22 cellular contexts compared by ENCODE assay signal in genomic region chr13:112434937-112435523, GRCh38. TPM values are rescaled to one million over a fixed set of nuclear protein-coding genes. Genes with fewer than 3 reads are reported as not detected.
"Had no signal": no experiment of that assay in that cellular context is flagged by ENCODE, and none has a peak within 500 bp of the region (broad histone marks: within the 10 kb centered on the region; RNA-seq: fewer than 3 reads in every experiment).

No MANE protein-coding gene starts in this region.

- DNase-seq: activated B cell treated with CpG ODN at 0.5 μM for 24 hours; activated CD4-positive, alpha-beta T cell treated with anti-CD3 and anti-CD28 coated beads for 1 hour; activated CD4-positive, alpha-beta T cell treated with anti-CD3 and anti-CD28 coated beads, Interleukin-2, amount 10 ng/mL, durations not matched to agents 24 days and 14 days; activated CD4-positive, alpha-beta T cell treated with anti-CD3 and anti-CD28 coated beads, Interleukin-2, amount 50 U/mL, for 48 hours; activated CD8-positive, alpha-beta memory T cell treated with anti-CD3 and anti-CD28 coated beads, Interleukin-2, amount 50 U/mL, for 48 hours; activated naive CD4-positive, alpha-beta T cell treated with anti-CD3 and anti-CD28 coated beads for 36 hours; activated T-cell treated with anti-CD3 and anti-CD28 coated beads, Interleukin-2, amount 50 U/mL, for 1 hour; amygdala; cerebellar nuclear complex; MG63; MV-4-11; NCI-H1092 treated with DMSO at 0.1 percent for 48 hours; NCI-H1436; NCI-H1694 treated with DMSO at 0.1 percent for 48 hours; NCI-H2029 treated with DMSO at 0.1 percent for 48 hours; NCI-H524; Peyer's patch; SHP77 treated with DMSO at 0.1 percent for 48 hours; T-helper 17 cell; T-helper 9 cell had no signal

- FAIRE-seq: astrocyte had no signal

- H3K4me3 ChIP-seq: MG63, Peyer's patch had no signal

- H3K27me3 ChIP-seq: Peyer's patch had no signal

- H3K36me3 ChIP-seq: MG63, Peyer's patch had no signal

- H3K27ac ChIP-seq: Peyer's patch had no signal

- H3K4me1 ChIP-seq: Peyer's patch had no signal

RNA-seq across cellular contexts. Expression of gene SPACA7, which starts 58.9 kb away (rescaled TPM):
- total RNA-seq: activated B cell treated with CpG ODN at 0.5 μM for 24 hours; activated CD4-positive, alpha-beta T cell treated with anti-CD3 and anti-CD28 coated beads, Interleukin-2, amount 10 ng/mL, durations not matched to agents 24 days and 14 days; activated naive CD4-positive, alpha-beta T cell treated with anti-CD3 and anti-CD28 coated beads for 36 hours; astrocyte; cardiac septum; Peyer's patch; T-helper 17 cell had no signal
